28 cellular contexts compared by ENCODE assay signal in genomic region chr2:75551434-75551833, GRCh38. TPM values are rescaled to one million over a fixed set of nuclear protein-coding genes. Genes with fewer than 3 reads are reported as not detected.
DNase-seq lines count a peak whose midpoint lies in the region; ATAC-seq, FAIRE-seq and TF ChIP-seq lines count a peak whose summit lies in the region.
"Had no signal": no experiment of that assay in that cellular context is flagged by ENCODE, and none has a peak within 500 bp of the region (broad histone marks: within the 10 kb centered on the region; RNA-seq: fewer than 3 reads in every experiment).

No MANE protein-coding gene starts in this region.

- TF ChIP-seq CTCF in HFFc6 (IDR thresholded peaks at IDR 0.05): no peak
- no peak for TF ChIP-seq CTCF in astrocyte (IDR thresholded peaks at IDR 0.05; ENCODE audit: insufficient read depth, low read depth, low read length)
- TF ChIP-seq CTCF in endothelial cell (IDR thresholded peaks at IDR 0.05; ENCODE audit: unreplicated experiment): no peak
- TF ChIP-seq CTCF in osteocyte (IDR thresholded peaks at IDR 0.05): no peak
- no peak for TF ChIP-seq CTCF in mucosa of descending colon (IDR thresholded peaks at IDR 0.05)

- no peaks in the 10 kb centered on the region for H3K9me3 Mint-ChIP-seq in HFFc6
- H3K9me3 Mint-ChIP-seq in astrocyte (ENCODE audit: unreplicated experiment): peaks cover 2% of the 10 kb centered on the region
- H3K9me3 Mint-ChIP-seq in endothelial cell (ENCODE audit: unreplicated experiment): no peaks in the 10 kb centered on the region
- no peaks in the 10 kb centered on the region for H3K9me3 Mint-ChIP-seq in osteocyte (ENCODE audit: unreplicated experiment)
- H3K9me3 Mint-ChIP-seq: CD4-positive, alpha-beta memory T cell had no signal

- peaks cover 63% of the 10 kb centered on the region for H4K20me1 ChIP-seq in astrocyte (ENCODE audit: insufficient read depth, low read length)
- H4K20me1 ChIP-seq: BLaER1 had no signal

- H3K27me3 Mint-ChIP-seq in HFFc6 (ENCODE audit: insufficient read depth) (peaks cover 2% of the 10 kb centered on the region), astrocyte (ENCODE audit: low read depth, unreplicated experiment) (peaks cover 5% of the 10 kb centered on the region), endothelial cell (ENCODE audit: unreplicated experiment) (peaks cover 5% of the 10 kb centered on the region), osteocyte (ENCODE audit: unreplicated experiment) (no peaks in the 10 kb centered on the region)

- peak; percentile 23 for FAIRE-seq in astrocyte (lab: Jason Lieb, UNC)
- FAIRE-seq: A204.1, GM12878, GM12892, GM18507 had no signal

- peaks cover 91% of the 10 kb centered on the region for H3K4me1 Mint-ChIP-seq in HFFc6 (ENCODE audit: low read depth)
- H3K4me1 Mint-ChIP-seq in astrocyte (ENCODE audit: low read depth, unreplicated experiment): peaks cover 20% of the 10 kb centered on the region
- peaks cover 58% of the 10 kb centered on the region for H3K4me1 Mint-ChIP-seq in endothelial cell (ENCODE audit: unreplicated experiment)
- peaks cover 42% of the 10 kb centered on the region for H3K4me1 Mint-ChIP-seq in osteocyte (ENCODE audit: unreplicated experiment)
- H3K4me1 Mint-ChIP-seq: CD14-positive monocyte; CD4-positive, alpha-beta memory T cell; CD4-positive, CD25-positive, alpha-beta regulatory T cell; CD8-positive, alpha-beta memory T cell had no signal

- H3K4me1 ChIP-seq in astrocyte (ENCODE audit: insufficient read depth, low read length): peaks cover 32% of the 10 kb centered on the region
- no peaks in the 10 kb centered on the region for H3K4me1 ChIP-seq in mucosa of descending colon (ENCODE audit: low read depth)
- H3K4me1 ChIP-seq: BE2C, BLaER1 had no signal

- peak overlapping the region; percentile 37; the same call in 1 of the 2 replicates for H3K27ac Mint-ChIP-seq in HFFc6
- H3K27ac Mint-ChIP-seq in astrocyte (ENCODE audit: unreplicated experiment): no peak overlapping the region
- peak overlapping the region; percentile 22 for H3K27ac Mint-ChIP-seq in endothelial cell (ENCODE audit: unreplicated experiment)
- no peak overlapping the region for H3K27ac Mint-ChIP-seq in osteocyte (ENCODE audit: unreplicated experiment)
- H3K27ac Mint-ChIP-seq: CD4-positive, alpha-beta memory T cell; CD4-positive, CD25-positive, alpha-beta regulatory T cell had no signal

- no peaks in the 10 kb centered on the region for H3K27me3 ChIP-seq in astrocyte (ENCODE audit: insufficient read depth, low read length)
- H3K27me3 ChIP-seq: BE2C, BLaER1 had no signal

- no peaks in the 10 kb centered on the region for H3K9me3 ChIP-seq in astrocyte (ENCODE audit: insufficient read depth, low read depth, low read length)
- no peaks in the 10 kb centered on the region for H3K9me3 ChIP-seq in mucosa of descending colon
- H3K9me3 ChIP-seq: BE2C, BLaER1 had no signal

- H3K4me3 ChIP-seq in astrocyte (ENCODE audit: insufficient read depth, low read depth, low read length) (no peak overlapping the region), mucosa of descending colon (no peak overlapping the region)
- H3K4me3 ChIP-seq: BLaER1, GM12878 had no signal

- intact Hi-C loops in mucosa of descending colon (cut with DNase I, micrococcal nuclease): no loop called here

- H3K4me2 ChIP-seq in astrocyte (ENCODE audit: low read length): no peak overlapping the region
- H3K4me2 ChIP-seq: BLaER1 had no signal

- H3K36me3 ChIP-seq in astrocyte (ENCODE audit: insufficient read depth, low read length): peaks cover 13% of the 10 kb centered on the region
- no peaks in the 10 kb centered on the region for H3K36me3 ChIP-seq in mucosa of descending colon (ENCODE audit: low read depth)
- H3K36me3 ChIP-seq: BE2C, BLaER1 had no signal

- H3K4me3 Mint-ChIP-seq in HFFc6: no peak overlapping the region
- no peak overlapping the region for H3K4me3 Mint-ChIP-seq in astrocyte (ENCODE audit: unreplicated experiment)
- peak overlapping the region; percentile 4 for H3K4me3 Mint-ChIP-seq in endothelial cell (ENCODE audit: unreplicated experiment)
- H3K4me3 Mint-ChIP-seq in osteocyte (ENCODE audit: unreplicated experiment): no peak overlapping the region
- H3K4me3 Mint-ChIP-seq: CD14-positive monocyte; CD4-positive, alpha-beta memory T cell; CD4-positive, CD25-positive, alpha-beta regulatory T cell; CD8-positive, alpha-beta memory T cell had no signal

- DNase-seq in HFFc6 (no peak), astrocyte (ENCODE audit: low read depth) (no peak), endothelial cell (ENCODE audit: low spot score) (no peak), osteocyte (ENCODE audit: extremely low spot score, unreplicated experiment) (peak; percentile 17), mucosa of descending colon (no peak), SIG-M5 treated with dmso at 0.1 percent for 504 hours (lab: John Stamatoyannopoulos, UW; ENCODE audit: unreplicated experiment) (no peak)
- DNase-seq: 8988T; ACHN; BE2C; C1 segment of cervical spinal cord; CD4-positive, alpha-beta memory T cell; CD4-positive, CD25-positive, alpha-beta regulatory T cell; CD8-positive, alpha-beta memory T cell; COR-L47; DMS 273 treated with DMSO at 0.1 percent for 48 hours; DMS153; DMS53; DMS79; DND-41; EL; GDM1 had no signal

- H3K36me3 Mint-ChIP-seq in HFFc6 (ENCODE audit: low read depth) (peaks cover 41% of the 10 kb centered on the region), astrocyte (ENCODE audit: low read depth, unreplicated experiment) (peaks cover 18% of the 10 kb centered on the region), endothelial cell (ENCODE audit: low read depth, unreplicated experiment) (peaks cover 20% of the 10 kb centered on the region), osteocyte (ENCODE audit: unreplicated experiment) (peaks cover 12% of the 10 kb centered on the region)
- H3K36me3 Mint-ChIP-seq: CD14-positive monocyte; CD4-positive, alpha-beta memory T cell; CD4-positive, CD25-positive, alpha-beta regulatory T cell; CD8-positive, alpha-beta memory T cell had no signal

- H2AFZ ChIP-seq in astrocyte (ENCODE audit: low read depth, low read length): no peak overlapping the region

- no peak overlapping the region for H3K9ac ChIP-seq in astrocyte (ENCODE audit: low read length)
- H3K9ac ChIP-seq: BLaER1 had no signal

- H3K27ac ChIP-seq in astrocyte (ENCODE audit: low read depth, low read length): no peak overlapping the region
- H3K27ac ChIP-seq: BLaER1 had no signal

- ATAC-seq in mucosa of descending colon: no peak
- no peak for ATAC-seq in HG03039 (IDR thresholded peaks at IDR 0.05; ENCODE audit: unreplicated experiment)
- ATAC-seq: GM12878 had no signal

- peaks cover 99% of the 10 kb centered on the region for H3K79me2 ChIP-seq in astrocyte (ENCODE audit: insufficient read depth, low read length)

RNA-seq across cellular contexts. Expression of gene EVA1A, which starts 9.3 kb away (rescaled TPM):
- 10 to 100 TPM; 61.7 to 75.2 (median 68.8) TPM for total RNA-seq in HFFc6 (2021; fragmentation: NEBNext Ultra II Directional; extraction: Animal tissue kit (Norgen Biotek cat#: 25700))
- total RNA-seq in astrocyte (19.0 and 28.6 TPM in 2 replicates), endothelial cell (ENCODE audit: unreplicated experiment) (19.9 TPM), osteocyte (30.7 and 33.5 TPM in 2 replicates), mucosa of descending colon (1 to 10 TPM in 1 of 3 donors, under 1 TPM in 1, not detected in 1; 0.72 to 1.3 TPM)
- total RNA-seq: CD4-positive, alpha-beta memory T cell; CD4-positive, CD25-positive, alpha-beta regulatory T cell; CD8-positive, alpha-beta memory T cell had no signal

Comparison
In these comparisons a context has a peak if more than half of its experiments do, and no peak if none do; other contexts are left out.
1. H3K27ac Mint-ChIP-seq: peak in HFFc6 (single experiment) and endothelial cell (single experiment); none in astrocyte (single experiment) and osteocyte (single experiment).